Comparison of ENCODE assay signal across 8 cellular contexts in genomic region chr2:16150456-16151280, GRCh38.
"Had no signal": no experiment of that assay in that cellular context is flagged by ENCODE, and none has a peak within 500 bp of the region (broad histone marks: within the 10 kb centered on the region; RNA-seq: fewer than 3 reads in every experiment).

No MANE protein-coding gene starts in this region.

- H3K4me1 ChIP-seq: HAP-1 had no signal

- H3K4me3 ChIP-seq: GM23248, HAP-1 had no signal

- H3K27ac Mint-ChIP-seq: HFFc6, IgD-negative memory B cell had no signal

- H3K9me3 ChIP-seq: HAP-1 had no signal

- H3K4me3 Mint-ChIP-seq: HFFc6, IgD-negative memory B cell had no signal

- H3K36me3 Mint-ChIP-seq: IgD-negative memory B cell had no signal

- DNase-seq: GM23248, GOT3, H7, HFFc6, KBM-7 had no signal

- H3K36me3 ChIP-seq: HAP-1 had no signal

- ATAC-seq: HCT116 had no signal

- H3K4me1 Mint-ChIP-seq: IgD-negative memory B cell had no signal
